Comparison of ENCODE assay signal across 2 cellular contexts in the genomic region with DNA sequence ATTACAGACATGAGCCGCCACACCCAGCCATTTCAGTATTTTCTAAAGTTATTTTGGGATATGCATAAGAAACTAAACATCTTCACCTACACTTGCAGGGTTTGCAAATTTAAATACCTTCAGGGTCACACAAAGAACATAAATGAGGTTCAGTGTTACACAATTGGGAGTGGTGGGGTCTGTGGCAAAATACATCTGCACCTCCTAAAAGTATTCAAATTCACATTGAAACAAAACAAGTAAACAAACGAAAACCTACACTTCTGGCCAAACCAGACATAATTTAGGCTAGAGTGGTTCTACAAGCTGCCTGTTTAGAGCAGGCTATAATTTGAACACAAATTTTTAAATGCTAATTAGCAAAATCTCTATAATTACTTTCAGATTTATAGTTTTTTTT.
TF ChIP-seq lines count a peak whose summit lies in the region.

No MANE protein-coding gene starts in this region.

TF ChIP-seq in HepG2, 621 proteins besides CTCF, POLR2A, EP300 and RAD21:
- TF ChIP-seq ZNF552 (CRISPR knock-in tag; IDR thresholded peaks at IDR 0.05; ENCODE audit: borderline replicate concordance) (no peak), ZNF180 (CRISPR knock-in tag; IDR thresholded peaks at IDR 0.05; ENCODE audit: borderline replicate concordance, low read depth) (peak; percentile 97; the same call in 1 of the 2 replicates)
TF ChIP-seq in HepG2: peak in this region for 1.

TF ChIP-seq in K562, 482 proteins besides CTCF, POLR2A, EP300 and RAD21:
- TF ChIP-seq RAD51 (IDR thresholded peaks at IDR 0.05; ENCODE audit: borderline replicate concordance, low read depth) (no peak), ZFP36 (IDR thresholded peaks at IDR 0.05; ENCODE audit: low read depth, low read length, partially characterized antibody) (peak; percentile 48)
